Comparison of ENCODE assay signal across 24 cellular contexts in the genomic region with DNA sequence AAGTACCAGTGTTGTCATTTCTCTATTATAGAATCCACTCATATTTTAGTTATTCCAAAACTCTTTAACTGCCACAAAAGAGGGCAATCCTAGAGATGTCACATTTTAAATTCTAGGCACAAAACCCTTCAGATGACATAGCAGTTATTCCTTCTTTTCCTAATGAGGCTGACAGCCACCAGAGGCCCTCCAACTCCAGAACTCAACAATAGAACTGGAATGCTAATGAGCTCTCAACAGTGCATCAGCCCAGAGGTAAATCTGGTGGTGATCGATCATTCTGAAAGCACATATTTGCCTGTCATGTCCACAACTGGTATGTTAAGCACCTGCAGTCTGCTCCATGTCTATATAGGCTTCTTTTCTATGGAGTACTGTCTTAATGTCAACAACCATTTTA. TPM values are rescaled to one million over a fixed set of nuclear protein-coding genes. Genes with fewer than 3 reads are reported as not detected.
"Had no signal": no experiment of that assay in that cellular context is flagged by ENCODE, and none has a peak within 500 bp of the region (broad histone marks: within the 10 kb centered on the region; RNA-seq: fewer than 3 reads in every experiment).

No MANE protein-coding gene starts in this region.

- H3K79me2 ChIP-seq: hepatocyte had no signal

- H3K27ac ChIP-seq: body of pancreas, esophagus squamous epithelium, hepatocyte, prostate gland, suprapubic skin had no signal

- H3K4me3 Mint-ChIP-seq: activated naive CD8-positive, alpha-beta T cell treated with anti-CD3 and anti-CD28 coated beads for 36 hours; memory B cell; natural killer cell had no signal

- H2AFZ ChIP-seq: hepatocyte had no signal

- H3K4me1 Mint-ChIP-seq: activated naive CD8-positive, alpha-beta T cell treated with anti-CD3 and anti-CD28 coated beads for 36 hours had no signal

- H3K36me3 Mint-ChIP-seq: memory B cell, natural killer cell had no signal

- H3K27me3 ChIP-seq: body of pancreas, esophagus squamous epithelium, hepatocyte, suprapubic skin had no signal

- H3K36me3 ChIP-seq: esophagus squamous epithelium, prostate gland, suprapubic skin had no signal

- ATAC-seq: activated CD4-positive, CD25-positive, alpha-beta regulatory T cell treated with anti-CD3 and anti-CD28 coated beads, Interleukin-2, amount 50 U/mL, for 24 hours; body of pancreas; left lobe of liver; natural killer cell; right cardiac atrium; stimulated activated naive CD8-positive, alpha-beta T cell treated with anti-CD3 and anti-CD28 coated beads, Interleukin-15, Interleukin-2, amounts not matched to agents 100 U/mL and 50 U/mL, for 24 hours had no signal

- H3K27ac Mint-ChIP-seq: activated naive CD8-positive, alpha-beta T cell treated with anti-CD3 and anti-CD28 coated beads for 36 hours; memory B cell; natural killer cell had no signal

- DNase-seq: activated CD4-positive, alpha-beta T cell treated with anti-CD3 and anti-CD28 coated beads, Interleukin-2, amount 50 U/mL, for 1 hour; activated CD8-positive, alpha-beta memory T cell treated with anti-CD3 and anti-CD28 coated beads for 24 hours; activated gamma-delta T cell treated with Interleukin-2 at 50 U/mL for 16 hours; activated naive CD8-positive, alpha-beta T cell treated with anti-CD3 and anti-CD28 coated beads for 36 hours; amygdala; body of pancreas; caudate nucleus; esophagus squamous epithelium; natural killer cell; right cardiac atrium; small intestine; stimulated activated CD4-positive, alpha-beta T cell treated with anti-CD3 and anti-CD28 coated beads, Interleukin-4, amount 100 ng/mL, for 4 hours; stimulated activated CD8-positive, alpha-beta memory T cell treated with anti-CD3 and anti-CD28 coated beads, Interleukin-4, amount 100 ng/mL, for 48 hours; stimulated activated naive CD8-positive, alpha-beta T cell treated with anti-CD3 and anti-CD28 coated beads, Interleukin-15, Interleukin-2, amounts not matched to agents 100 U/mL and 50 U/mL, for 24 hours; trophoblast cell had no signal

- H3K4me1 ChIP-seq: body of pancreas, esophagus squamous epithelium, prostate gland, suprapubic skin had no signal

- H3K4me3 ChIP-seq: body of pancreas, esophagus squamous epithelium, hepatocyte, prostate gland, suprapubic skin had no signal

- H3K9me3 ChIP-seq: body of pancreas, esophagus squamous epithelium, prostate gland, suprapubic skin had no signal

- H3K4me2 ChIP-seq: hepatocyte had no signal

- H3K27me3 Mint-ChIP-seq: memory B cell had no signal

RNA-seq across cellular contexts. Expression of a gene that starts 40.2 kb away (rescaled TPM):
- total RNA-seq: activated naive CD8-positive, alpha-beta T cell treated with anti-CD3 and anti-CD28 coated beads for 36 hours; fibroblast of villous mesenchyme; osteoblast had no signal

RNA-seq across cellular contexts. Expression of a gene that starts 51.5 kb away (rescaled TPM):
- total RNA-seq: fibroblast of villous mesenchyme, glomerular endothelial cell, hepatocyte, osteoblast had no signal
